13 cellular contexts compared by ENCODE assay signal in genomic region chr1:15843826-15844572, GRCh38. TPM values are rescaled to one million over a fixed set of nuclear protein-coding genes. Genes with fewer than 3 reads are reported as not detected.
DNase-seq lines count a peak whose midpoint lies in the region; ATAC-seq and TF ChIP-seq lines count a peak whose summit lies in the region.
"Had no signal": no experiment of that assay in that cellular context is flagged by ENCODE, and none has a peak within 500 bp of the region (broad histone marks: within the 10 kb centered on the region; RNA-seq: fewer than 3 reads in every experiment).

No MANE protein-coding gene starts in this region.

- in situ Hi-C loops in astrocyte of the spinal cord (cut with HindIII; ENCODE audit: low sequenced_read_pairs), result no loop called here

- DNase-seq in Karpas-422 (peak; percentile 93), astrocyte of the spinal cord (ENCODE audit: low read depth, low spot score) (peak; percentile 48), myocyte (ENCODE audit: low read depth) (peak; percentile 14)
- DNase-seq: activated CD4-positive, alpha-beta T cell treated with anti-CD3 and anti-CD28 coated beads for 4 hours; Calu3; NCI-H1105; SHP77 treated with DMSO at 0.1 percent for 48 hours had no signal

- H3K79me2 ChIP-seq in Karpas-422 (ENCODE audit: low read length), result peaks cover 6% of the 10 kb centered on the region

- no peak overlapping the region for H2AFZ ChIP-seq in Karpas-422 (ENCODE audit: low read length)

- H3K27me3 ChIP-seq in BLaER1 treated with 17β-estradiol and CSF1 and Interleukin-3, amounts not matched to agents 10 nM and 100 nM, result no peaks in the 10 kb centered on the region
- no peaks in the 10 kb centered on the region for H3K27me3 ChIP-seq in Karpas-422 (ENCODE audit: low read length)
- H3K27me3 ChIP-seq: neutrophil had no signal

- ATAC-seq in HG03439 (IDR thresholded peaks at IDR 0.05; ENCODE audit: unreplicated experiment) (no peak), HG02938 (IDR thresholded peaks at IDR 0.05; ENCODE audit: unreplicated experiment) (no peak), HG03139 (IDR thresholded peaks at IDR 0.05; ENCODE audit: unreplicated experiment) (no peak), HG02642 (IDR thresholded peaks at IDR 0.05; ENCODE audit: poor library complexity, unreplicated experiment) (no peak)

- H4K20me1 ChIP-seq in BLaER1 treated with 17β-estradiol and CSF1 and Interleukin-3, amounts not matched to agents 10 nM and 100 nM, result peaks cover 0 to 12% (median 7%) of the 10 kb centered on the region in 11 experiments; a peak in 12 of 22 replicates
- peaks cover 5% of the 10 kb centered on the region; the same call in 1 of the 2 replicates for H4K20me1 ChIP-seq in Karpas-422 (ENCODE audit: insufficient read depth, low read depth, low read length)

- peak overlapping the region; percentile 15 to 66 (median 43); a peak in 17 of 22 replicates for H3K9ac ChIP-seq in BLaER1 treated with 17β-estradiol and CSF1 and Interleukin-3, amounts not matched to agents 10 nM and 100 nM
- H3K9ac ChIP-seq in Karpas-422 (ENCODE audit: low read length), result peak overlapping the region; percentile 49

- peak overlapping the region in 8 of 10 experiments; percentile 18 to 52 (median 21); a peak in 9 of 20 replicates for H3K4me3 ChIP-seq in BLaER1 treated with 17β-estradiol and CSF1 and Interleukin-3, amounts not matched to agents 10 nM and 100 nM
- H3K4me3 ChIP-seq in Karpas-422 (ENCODE audit: low read length), result peak overlapping the region; percentile 54
- no peak overlapping the region for H3K4me3 ChIP-seq in astrocyte of the spinal cord (ENCODE audit: low read depth, low read length)

- no peaks in the 10 kb centered on the region for H3K36me3 ChIP-seq in BLaER1 treated with 17β-estradiol and CSF1 and Interleukin-3, amounts not matched to agents 10 nM and 100 nM
- H3K36me3 ChIP-seq in Karpas-422 (ENCODE audit: insufficient read depth, low read length), result no peaks in the 10 kb centered on the region
- H3K36me3 ChIP-seq: neutrophil had no signal

- no peaks in the 10 kb centered on the region for H3K9me3 ChIP-seq in BLaER1 treated with 17β-estradiol and CSF1 and Interleukin-3, amounts not matched to agents 10 nM and 100 nM (replicated peaks in 1 of 11)
- no peaks in the 10 kb centered on the region for H3K9me3 ChIP-seq in Karpas-422 (ENCODE audit: low read length)
- H3K9me3 ChIP-seq: neutrophil had no signal

- H3K4me1 ChIP-seq in BLaER1 treated with 17β-estradiol and CSF1 and Interleukin-3, amounts not matched to agents 10 nM and 100 nM, result peaks cover 37 to 49% (median 45%) of the 10 kb centered on the region in 10 experiments
- H3K4me1 ChIP-seq in Karpas-422 (ENCODE audit: low read length), result peaks cover 50% of the 10 kb centered on the region

- peak overlapping the region in 9 of 11 experiments; percentile 31 to 100 (median 99); a peak in 18 of 22 replicates for H3K27ac ChIP-seq in BLaER1 treated with 17β-estradiol and CSF1 and Interleukin-3, amounts not matched to agents 10 nM and 100 nM
- H3K27ac ChIP-seq in Karpas-422 (ENCODE audit: low read length), result peak overlapping the region; percentile 93
- H3K27ac ChIP-seq: neutrophil had no signal

- no peaks in the 10 kb centered on the region for H3K9me2 ChIP-seq in Karpas-422 (replicated peaks; ENCODE audit: insufficient read depth, low read length)

- H3K4me2 ChIP-seq in BLaER1 treated with 17β-estradiol and CSF1 and Interleukin-3, amounts not matched to agents 10 nM and 100 nM, result peak overlapping the region; percentile 73 to 95 (median 87)
- peak overlapping the region; percentile 68 for H3K4me2 ChIP-seq in Karpas-422 (ENCODE audit: low read depth, low read length, poor library complexity, severe bottlenecking)

- TF ChIP-seq CTCF in astrocyte of the spinal cord (IDR thresholded peaks at IDR 0.05; ENCODE audit: low read depth, low read length), result no peak

RNA-seq across cellular contexts. Expression of gene SPEN, which starts 3.5 kb away (rescaled TPM):
- total RNA-seq in Karpas-422 (2014; rRNA removed; shearing (Covaris generic); ENCODE audit: low replicate concordance), result 17.9 and 26.8 TPM in 2 replicates
- total RNA-seq in myocyte, result 7.6 and 14.4 TPM in 2 replicates
- polyA plus RNA-seq in myocyte (2012), result 15.2 TPM

RNA-seq across cellular contexts. Expression of gene UQCRHL, which starts 36.5 kb away (rescaled TPM):
- 5.4 and 6.4 TPM in 2 replicates for total RNA-seq in Karpas-422 (2014; rRNA removed; shearing (Covaris generic); ENCODE audit: low replicate concordance)
- total RNA-seq in myocyte, result 1.5 and 1.6 TPM in 2 replicates
- polyA plus RNA-seq in myocyte (2012), result 3.6 TPM

Comparison
In these comparisons a context has a peak if more than half of its experiments do, and no peak if none do; other contexts are left out.
1. DNase-seq: peak in every context shown above with its lines; median percentile 93 in Karpas-422; 48 in astrocyte of the spinal cord; 14 in myocyte.